Comparison of ENCODE assay signal across 1 cellular context in genomic region chr12:67515679-67516363, GRCh38.
TF ChIP-seq lines count a peak whose summit lies in the region.

No MANE protein-coding gene starts in this region.

TF ChIP-seq in SK-N-SH treated with all-trans-retinoic acid at 6 μM for 48 hours, 23 proteins besides CTCF, POLR2A, EP300 and RAD21 (continued from another document):
- TF ChIP-seq POU6F1 (CRISPR knock-in tag; IDR thresholded peaks at IDR 0.05; ENCODE audit: borderline replicate concordance, low read depth) (no peak), ISL1 (CRISPR knock-in tag; IDR thresholded peaks at IDR 0.05) (no peak), ESRRG (CRISPR knock-in tag; IDR thresholded peaks at IDR 0.05) (no peak), ZNF8 (CRISPR knock-in tag; IDR thresholded peaks at IDR 0.05) (no peak), TCF4 (CRISPR knock-in tag; IDR thresholded peaks at IDR 0.05; ENCODE audit: borderline replicate concordance) (no peak), CSRNP3 (CRISPR knock-in tag; IDR thresholded peaks at IDR 0.05) (no peak), RARB (CRISPR knock-in tag; IDR thresholded peaks at IDR 0.05) (no peak), ZNF70 (CRISPR knock-in tag; IDR thresholded peaks at IDR 0.05) (no peak), SNAI2 (CRISPR knock-in tag; IDR thresholded peaks at IDR 0.05) (no peak)
